ENCODE assay signal across 2 cellular contexts in the genomic region with DNA sequence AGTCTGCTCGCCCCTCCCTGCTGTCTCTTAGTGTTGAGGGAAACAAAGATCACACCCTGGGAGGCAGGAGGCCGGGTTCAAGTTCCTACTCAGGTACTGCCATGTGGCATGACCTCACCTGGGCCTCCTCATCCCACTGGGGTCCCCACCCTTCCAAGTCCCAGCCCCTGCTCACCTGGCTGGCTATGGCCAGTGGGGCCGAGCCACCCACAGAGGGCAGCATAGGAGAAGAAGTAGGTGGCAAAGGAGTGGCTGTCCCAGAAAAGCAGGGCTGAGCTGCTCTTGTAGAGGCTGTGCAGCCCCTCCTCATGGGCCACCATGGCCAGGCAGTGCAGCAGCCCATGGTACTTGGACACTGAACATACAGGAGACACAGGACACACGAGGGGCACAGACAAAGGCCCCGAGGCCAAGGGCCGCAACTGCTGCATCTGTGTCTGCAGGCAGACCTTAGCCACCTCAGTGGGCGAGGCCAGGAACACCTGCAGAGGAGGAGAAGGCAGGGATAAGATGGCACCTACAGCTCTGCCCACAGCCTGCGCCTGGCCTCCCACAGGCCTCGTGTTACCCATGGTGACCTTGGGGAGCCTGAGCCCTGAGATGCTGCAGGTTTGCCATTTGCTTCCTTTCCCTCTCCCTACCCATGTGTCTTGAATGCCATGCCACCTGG.
TF ChIP-seq lines count a peak whose summit lies in the region.

No MANE protein-coding gene starts in this region.

TF ChIP-seq in IMR-90, 13 proteins besides CTCF, POLR2A, EP300 and RAD21 (continued from another document):
- no peak for TF ChIP-seq MXI1 (IDR thresholded peaks at IDR 0.05; ENCODE audit: borderline replicate concordance, low read depth, low read length)
- TF ChIP-seq CEBPB (IDR thresholded peaks at IDR 0.05; ENCODE audit: low read depth, low read length): no peak
- no peak for TF ChIP-seq RFX5 (IDR thresholded peaks at IDR 0.05; ENCODE audit: low read depth, low read length)
- no peak for TF ChIP-seq ELK1 (IDR thresholded peaks at IDR 0.05; ENCODE audit: borderline replicate concordance, low read depth, low read length)
- no peak for TF ChIP-seq MAFK (IDR thresholded peaks at IDR 0.05; ENCODE audit: low read depth, low read length)

TF ChIP-seq in WTC11, 78 proteins besides CTCF, POLR2A, EP300 and RAD21 (continued from another document):
- TF ChIP-seq ZNF423 (CRISPR knock-in tag; IDR thresholded peaks at IDR 0.05): no peak
- no peak for TF ChIP-seq ELF4 (CRISPR knock-in tag; IDR thresholded peaks at IDR 0.05; ENCODE audit: low read depth)
- TF ChIP-seq CBFB (CRISPR knock-in tag; IDR thresholded peaks at IDR 0.05; ENCODE audit: low read depth): no peak
- TF ChIP-seq ATF3 (CRISPR knock-in tag; conservative IDR thresholded peaks at IDR 0.05): no peak
- TF ChIP-seq IRF1 (CRISPR knock-in tag; IDR thresholded peaks at IDR 0.05): no peak
- TF ChIP-seq ERG (CRISPR knock-in tag; IDR thresholded peaks at IDR 0.05): no peak
- TF ChIP-seq NR1H2 (CRISPR knock-in tag; IDR thresholded peaks at IDR 0.05): no peak
- TF ChIP-seq FOXJ3 (CRISPR knock-in tag; IDR thresholded peaks at IDR 0.05; ENCODE audit: borderline replicate concordance): no peak
- no peak for TF ChIP-seq RELA (CRISPR knock-in tag; IDR thresholded peaks at IDR 0.05; ENCODE audit: borderline replicate concordance)
- TF ChIP-seq HMGA2 (CRISPR knock-in tag; IDR thresholded peaks at IDR 0.05): no peak
- TF ChIP-seq USF1 (CRISPR knock-in tag; IDR thresholded peaks at IDR 0.05): no peak
- TF ChIP-seq FOXK1 (CRISPR knock-in tag; IDR thresholded peaks at IDR 0.05): no peak
- no peak for TF ChIP-seq ESRRA (CRISPR knock-in tag; IDR thresholded peaks at IDR 0.05; ENCODE audit: borderline replicate concordance)
